In genomic region chr6:30490031-30490876, GRCh38 we compare ENCODE assay signal across 8 cellular contexts. TPM values are rescaled to one million over a fixed set of nuclear protein-coding genes. Genes with fewer than 3 reads are reported as not detected.
DNase-seq lines count a peak whose midpoint lies in the region; ATAC-seq and TF ChIP-seq lines count a peak whose summit lies in the region.

No MANE protein-coding gene starts in this region.

- no peaks in the 10 kb centered on the region for H4K20me1 ChIP-seq in mammary epithelial cell (ENCODE audit: insufficient read depth, low read length)

- H2AFZ ChIP-seq in mammary epithelial cell (ENCODE audit: low read depth, low read length): peak overlapping the region; percentile 80

- BruUV-seq in mammary epithelial cell (replicated peaks; lab: Mats Ljungman, UMichigan): no TSS peak

- peaks cover 8% of the 10 kb centered on the region for H3K4me1 Mint-ChIP-seq in WTC11

- 27% methylated on average over 9 of the region's 37 CpGs for WGBS in mammary epithelial cell (ENCODE audit: low coverage, missing lambda C conversion rate)

- H3K4me3 ChIP-seq in mammary epithelial cell (replicated peaks in 1 of 3; ENCODE audit: insufficient read depth in 1 of 3, low read depth in 2 of 3, low read length in 3 of 3): peak overlapping the region; percentile 92 to 99 (median 93)

- H3K4me3 Mint-ChIP-seq in WTC11: peak overlapping the region; percentile 86

- peak overlapping the region; percentile 94 for H3K9ac ChIP-seq in mammary epithelial cell (ENCODE audit: insufficient read depth, low read length)

- no peaks in the 10 kb centered on the region for H3K9me3 Mint-ChIP-seq in WTC11

- intact Hi-C loops in mammary epithelial cell (cut with micrococcal nuclease): no loop called here

- H3K27ac ChIP-seq in KOPT-K1 (ENCODE audit: low read depth, low read length, poor library complexity, severe bottlenecking) (peak overlapping the region; percentile 87), mammary epithelial cell (ENCODE audit: insufficient read depth, low read depth, low read length) (peak overlapping the region; percentile 93)

- no peaks in the 10 kb centered on the region for H3K27me3 ChIP-seq in mammary epithelial cell (ENCODE audit: insufficient read depth, low read length)

- no peaks in the 10 kb centered on the region for H3K9me3 ChIP-seq in KOPT-K1 (ENCODE audit: insufficient read depth, low read length, poor library complexity, severe bottlenecking)
- no peaks in the 10 kb centered on the region for H3K9me3 ChIP-seq in mammary epithelial cell (replicated peaks; ENCODE audit: insufficient read depth, low read length)

- in situ Hi-C loops in mammary epithelial cell (cut with MboI; ENCODE audit: low sequenced_read_pairs in 2 of 2): loop anchor here in 1 of 2 donors (5.0 kb wide), 1 partner anchor 42 kb away; no protein-coding TSS in a partner anchor

- CTCF ChIA-PET in WTC11 (lab: Charles Lee): interaction anchor here (1.0 to 2.0 kb wide), 8 partner anchors 8 to 164 kb away, joined by 3 to 13 read pairs (median 8); partner anchors contain the start of genes ABCF1 and TRIM39
- CTCF ChIA-PET in mammary epithelial cell (lab: Charles Lee; ENCODE audit: low non-redundant PET): no interaction called here

- peak; percentile 7 for DNase-seq in NCI-H1436 (lab: John Stamatoyannopoulos, UW)
- no peak for DNase-seq in NCI-H1436 treated with DMSO at 0.1 percent for 48 hours (lab: John Stamatoyannopoulos, UW)
- peak; percentile 77 for DNase-seq in WTC11 (ENCODE audit: low spot score)
- DNase-seq in mammary epithelial cell: peak; percentile 60
- DNase-seq in islet precursor cell: peak; percentile 88
- peak; percentile 59 to 83 for DNase-seq in stimulated activated CD4-positive, alpha-beta T cell treated with anti-CD3 and anti-CD28 coated beads, Interleukin-1b, Interleukin-23, amount 100 ng/mL, for 1 hour (ENCODE audit: low read depth in 2 of 2)
- no peak for DNase-seq in NCI-H446 treated with DMSO at 0.1 percent for 48 hours (lab: John Stamatoyannopoulos, UW)

- peaks cover 32% of the 10 kb centered on the region for H3K79me2 ChIP-seq in mammary epithelial cell (ENCODE audit: insufficient read depth, low read length)

- peaks cover 12% of the 10 kb centered on the region for H3K4me1 ChIP-seq in mammary epithelial cell (ENCODE audit: insufficient read depth, low read length)

- TF ChIP-seq CTCF in WTC11 (IDR thresholded peaks at IDR 0.05) (no peak), mammary epithelial cell (conservative IDR thresholded peaks at IDR 0.05 in 1 of 2, IDR thresholded peaks at IDR 0.05 in 1 of 2; ENCODE audit: extremely low read depth in 1 of 2, insufficient read depth in 1 of 2, low read depth in 1 of 2, low read length in 2 of 2) (no peak)

- dilution Hi-C loops in mammary epithelial cell (cut with HindIII; ENCODE audit: low sequenced_read_pairs): loop anchor here (5.0 kb wide), 2 partner anchors 52 to 177 kb away; no protein-coding TSS in a partner anchor

- H3K27me3 Mint-ChIP-seq in WTC11 (ENCODE audit: low read depth): peaks cover 5% of the 10 kb centered on the region

- POLR2A ChIA-PET in WTC11 (lab: Charles Lee): interaction anchor here (1.2 kb wide), 1 partner anchor 51 kb away, joined by 3 read pairs; no protein-coding TSS in a partner anchor

- H3K36me3 ChIP-seq in KOPT-K1 (ENCODE audit: insufficient read depth, low read length) (peaks cover 44% of the 10 kb centered on the region), mammary epithelial cell (ENCODE audit: insufficient read depth, low read length) (peaks cover 14% of the 10 kb centered on the region)

- H3K36me3 Mint-ChIP-seq in WTC11: peaks cover 26% of the 10 kb centered on the region

- H3K4me2 ChIP-seq in mammary epithelial cell (ENCODE audit: insufficient read depth, low read depth, low read length): peak overlapping the region; percentile 73

- ATAC-seq in WTC11: peak; percentile 65

- peak overlapping the region; percentile 43; the same call in 1 of the 2 replicates for H3K27ac Mint-ChIP-seq in WTC11

TF ChIP-seq in WTC11, 78 proteins besides CTCF, POLR2A, EP300 and RAD21:
- no peak for TF ChIP-seq FOXP1 (CRISPR knock-in tag; IDR thresholded peaks at IDR 0.05; ENCODE audit: borderline replicate concordance)
- no peak for TF ChIP-seq AR (CRISPR knock-in tag; IDR thresholded peaks at IDR 0.05)
- peak; percentile 60; the same call in 1 of the 2 replicates for TF ChIP-seq MAX (CRISPR knock-in tag; IDR thresholded peaks at IDR 0.05)
- peak; percentile 13; the same call in 1 of the 2 replicates for TF ChIP-seq ARID4B (CRISPR knock-in tag; IDR thresholded peaks at IDR 0.05; ENCODE audit: borderline replicate concordance)

RNA-seq across cellular contexts. Expression of gene HLA-E, which starts 0.9 kb away (rescaled TPM):
- total RNA-seq in WTC11 (2021): 44.6 to 49.0 TPM (median 44.7 TPM) in 3 replicates
- 100 to 1,000 TPM; 106 to 145 TPM for total RNA-seq in mammary epithelial cell
- 77.2 TPM for polyA plus RNA-seq in mammary epithelial cell
- polyA minus RNA-seq in mammary epithelial cell: 74.7 TPM

Comparison
In these comparisons a context has a peak if more than half of its experiments do, and no peak if none do; other contexts are left out.
1. DNase-seq: peak in NCI-H1436 (single experiment), WTC11 (single experiment), mammary epithelial cell (single experiment), islet precursor cell (single experiment) and stimulated activated CD4-positive, alpha-beta T cell treated with anti-CD3 and anti-CD28 coated beads, Interleukin-1b, Interleukin-23, amount 100 ng/mL, for 1 hour (2 of 2); none in NCI-H1436 treated with DMSO at 0.1 percent for 48 hours (single experiment) and NCI-H446 treated with DMSO at 0.1 percent for 48 hours (single experiment).